19 cellular contexts compared by ENCODE assay signal in the genomic region with DNA sequence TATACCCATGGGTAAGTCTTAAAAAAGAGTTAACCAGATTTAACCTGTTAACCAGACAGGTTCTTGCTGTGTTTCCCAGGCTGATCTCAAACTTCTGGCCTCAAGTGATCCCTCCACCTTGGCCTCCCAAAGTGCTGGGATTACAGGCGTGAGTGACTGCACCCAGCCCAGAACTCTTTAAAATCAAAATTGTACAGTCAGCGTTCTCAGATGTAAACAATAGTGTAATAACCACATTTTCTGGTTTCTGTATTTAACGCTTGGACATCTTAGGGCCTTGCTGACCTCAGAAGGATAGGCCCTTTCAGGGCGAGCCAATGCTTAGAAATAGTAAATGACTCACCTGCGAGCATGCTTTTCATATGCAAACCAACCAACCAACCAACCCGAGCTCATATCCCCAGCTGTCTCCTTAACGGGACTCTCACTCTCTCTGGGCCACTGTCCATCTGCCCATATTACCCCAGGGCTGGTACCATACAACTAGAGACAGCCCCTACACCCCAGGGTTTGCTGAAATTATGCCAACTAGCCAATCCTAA.
"Had no signal": no experiment of that assay in that cellular context is flagged by ENCODE, and none has a peak within 500 bp of the region (broad histone marks: within the 10 kb centered on the region; RNA-seq: fewer than 3 reads in every experiment).

No MANE protein-coding gene starts in this region.

- H2AFZ ChIP-seq: neural progenitor cell had no signal

- H3K4me1 ChIP-seq: body of pancreas, gastroesophageal sphincter, heart left ventricle, neural progenitor cell, suprapubic skin, transverse colon, uterus had no signal

- H3K9ac ChIP-seq: neural progenitor cell had no signal

- ATAC-seq: activated CD8-positive, alpha-beta memory T cell treated with anti-CD3 and anti-CD28 coated beads, Interleukin-2, amount 10 ng/mL, durations not matched to agents 7 days and 5 days; body of pancreas; gastroesophageal sphincter; heart left ventricle; naive thymus-derived CD4-positive, alpha-beta T cell; right cardiac atrium; stimulated activated naive CD8-positive, alpha-beta T cell treated with anti-CD3 and anti-CD28 coated beads, Interleukin-15, amount 100 ng/mL, for 72 hours had no signal

- H3K27me3 ChIP-seq: body of pancreas, gastroesophageal sphincter, heart left ventricle, neural progenitor cell, transverse colon, uterus had no signal

- H3K27ac ChIP-seq: body of pancreas, dorsolateral prefrontal cortex, gastroesophageal sphincter, heart left ventricle, neural progenitor cell, skin epidermis, suprapubic skin, transverse colon, uterus had no signal

- H3K4me3 ChIP-seq: body of pancreas, dorsolateral prefrontal cortex, gastroesophageal sphincter, heart left ventricle, neural progenitor cell, skin epidermis, suprapubic skin, transverse colon, uterus had no signal

- H3K9me3 ChIP-seq: body of pancreas, gastroesophageal sphincter, heart left ventricle, suprapubic skin, transverse colon, uterus had no signal

- DNase-seq: activated B cell treated with CpG ODN at 0.5 μM for 24 hours; activated CD4-positive, alpha-beta memory T cell treated with anti-CD3 and anti-CD28 coated beads for 36 hours; activated CD4-positive, alpha-beta T cell treated with anti-CD3 and anti-CD28 coated beads for 4 hours; activated CD8-positive, alpha-beta memory T cell treated with anti-CD3 and anti-CD28 coated beads, Interleukin-2, amount 10 ng/mL, durations not matched to agents 7 days and 5 days; body of pancreas; central memory CD4-positive, alpha-beta T cell; dorsolateral prefrontal cortex; heart left ventricle; mesenchymal stem cell; naive thymus-derived CD4-positive, alpha-beta T cell; right cardiac atrium; stimulated activated CD4-positive, alpha-beta T cell treated with anti-CD3 and anti-CD28 coated beads, Interleukin-2, amount 100 ng/mL, for 48 hours; stimulated activated naive CD8-positive, alpha-beta T cell treated with anti-CD3 and anti-CD28 coated beads, Interleukin-15, amount 100 ng/mL, for 72 hours; transverse colon; uterus had no signal

- H3K4me2 ChIP-seq: neural progenitor cell had no signal

- H3K36me3 ChIP-seq: gastroesophageal sphincter, heart left ventricle, neural progenitor cell, suprapubic skin, transverse colon, uterus had no signal
